ENCODE assay signal across 28 cellular contexts in genomic region chr4:152488246-152488645, GRCh38. TPM values are rescaled to one million over a fixed set of nuclear protein-coding genes. Genes with fewer than 3 reads are reported as not detected.
DNase-seq lines count a peak whose midpoint lies in the region; ATAC-seq, FAIRE-seq and TF ChIP-seq lines count a peak whose summit lies in the region.
"Had no signal": no experiment of that assay in that cellular context is flagged by ENCODE, and none has a peak within 500 bp of the region (broad histone marks: within the 10 kb centered on the region; RNA-seq: fewer than 3 reads in every experiment).

No MANE protein-coding gene starts in this region.

- H3F3A ChIP-seq in PC-9 (ENCODE audit: insufficient read depth, low read depth) = no peaks in the 10 kb centered on the region

- TF ChIP-seq CTCF in HepG2 (CRISPR knock-in tag; IDR thresholded peaks at IDR 0.05) = no peak
- TF ChIP-seq CTCF in right lobe of liver (IDR thresholded peaks at IDR 0.05) = no peak
- no peak for TF ChIP-seq CTCF in pancreas (IDR thresholded peaks at IDR 0.05)
- no peak for TF ChIP-seq CTCF in glutamatergic neuron (IDR thresholded peaks at IDR 0.05; ENCODE audit: partially characterized antibody, unreplicated experiment)
- TF ChIP-seq CTCF in PC-9 (conservative IDR thresholded peaks at IDR 0.05) = no peak

- H3K4me1 ChIP-seq in HepG2 (ENCODE audit: insufficient read depth, low read length) (peaks cover 60% of the 10 kb centered on the region), right lobe of liver (peaks cover 0 to 25% (median 2%) of the 10 kb centered on the region in 4 donors), pancreas (peaks cover 4 to 41% (median 36%) of the 10 kb centered on the region in 3 donors), PC-9 (replicated peaks; ENCODE audit: insufficient read depth) (no peaks in the 10 kb centered on the region)

- POLR2A ChIA-PET in HepG2 (lab: Yijun Ruan, JAX) = no interaction called here
- POLR2A ChIA-PET in PC-9 (lab: Charles Lee; ENCODE audit: unreplicated experiment) = no interaction called here

- H3K79me2 ChIP-seq in HepG2 (ENCODE audit: insufficient read depth, low read length) = peaks cover 66% of the 10 kb centered on the region
- H3K79me2 ChIP-seq in PC-9 (ENCODE audit: low read depth) = peaks cover 37% of the 10 kb centered on the region

- BruUV-seq in HepG2 (replicated peaks; lab: Mats Ljungman, UMichigan) (no TSS peak), PC-9 (replicated peaks; lab: Mats Ljungman, UMichigan) (no TSS peak)

- H4K20me1 ChIP-seq in HepG2 (ENCODE audit: insufficient read depth, low read length) = no peaks in the 10 kb centered on the region
- H4K20me1 ChIP-seq in PC-9 (ENCODE audit: insufficient read depth) = no peaks in the 10 kb centered on the region; the same call in 1 of the 2 replicates

- ATAC-seq in HepG2 (no peak), right lobe of liver (no peak), pancreas (no peak)
- ATAC-seq: GM23338 had no signal

- H3K36me3 ChIP-seq in HepG2 (replicated peaks in 1 of 2; ENCODE audit: control insufficient read depth in 1 of 2, insufficient read depth in 2 of 2, low read length in 2 of 2) (no peaks in the 10 kb centered on the region), right lobe of liver (no peaks in the 10 kb centered on the region), pancreas (no peaks in the 10 kb centered on the region), PC-9 (ENCODE audit: low read depth) (no peaks in the 10 kb centered on the region)
- H3K36me3 ChIP-seq: MG63, Peyer's patch had no signal

- H3K9me3 ChIP-seq in HepG2 (ENCODE audit: low read length) = no peaks in the 10 kb centered on the region
- no peaks in the 10 kb centered on the region for H3K9me3 ChIP-seq in right lobe of liver
- no peaks in the 10 kb centered on the region for H3K9me3 ChIP-seq in pancreas
- H3K9me3 ChIP-seq in PC-9 (ENCODE audit: insufficient read depth, low read depth) = no peaks in the 10 kb centered on the region
- H3K9me3 ChIP-seq: BLaER1, MG63, Peyer's patch, SK-N-SH had no signal

- in situ Hi-C loops in HepG2 (cut with HindIII; ENCODE audit: extremely low pct_ligation_motif_present, low pct_unique_long_range_greater_than_20kb) = no loop called here

- H3K27ac Mint-ChIP-seq in glutamatergic neuron (ENCODE audit: unreplicated experiment) = no peak overlapping the region
- H3K27ac Mint-ChIP-seq: CD4-positive, alpha-beta T cell; GM23338; H9; HFFc6 had no signal

- WGBS in HepG2 (ENCODE audit: low lambda C conversion rate) = 92% methylated on average over 4 of the region's 4 CpGs
- WGBS in right lobe of liver (ENCODE audit: insufficient coverage, low coverage, low lambda C conversion rate, missing lambda C conversion rate) = 54% methylated on average over 4 of the region's 4 CpGs
- WGBS in pancreas, 2 donors = 82 to 89% methylated on average over 4 of the region's 4 CpGs

- TF ChIP-seq EP300 in HepG2 (IDR thresholded peaks at IDR 0.05; ENCODE audit: low read depth in 2 of 2, low read length in 2 of 2) (no peak), HepG2 (CRISPR knock-in tag; IDR thresholded peaks at IDR 0.05; ENCODE audit: borderline replicate concordance) (no peak)

- H3K27me3 ChIP-seq in HepG2 (ENCODE audit: control insufficient read depth in 1 of 2, insufficient read depth in 2 of 2, low read length in 2 of 2) (no peaks in the 10 kb centered on the region), right lobe of liver (no peaks in the 10 kb centered on the region), pancreas (no peaks in the 10 kb centered on the region), PC-9 (ENCODE audit: insufficient read depth, low read depth) (no peaks in the 10 kb centered on the region)
- H3K27me3 ChIP-seq: BLaER1, MG63, Peyer's patch had no signal

- TF ChIP-seq POLR2A in HepG2 (IDR thresholded peaks at IDR 0.05; ENCODE audit: insufficient read depth in 1 of 2, low read depth in 2 of 2, low read length in 2 of 2) (no peak), right lobe of liver (IDR thresholded peaks at IDR 0.05) (no peak)

- DNase-seq in HepG2 (ENCODE audit: low spot score) = no peak
- DNase-seq in right lobe of liver = no peak
- peak; percentile 91 for DNase-seq in foreskin melanocyte
- DNase-seq in pancreas = no peak
- DNase-seq in glutamatergic neuron = no peak
- no peak for DNase-seq in NCI-H748 (lab: John Stamatoyannopoulos, UW; ENCODE audit: unreplicated experiment)
- DNase-seq in PC-9 = no peak
- DNase-seq: 8988T; CD4-positive, alpha-beta T cell; COR-L47; DMS53; H9; HFFc6; KBM-7; MG63; NCI-H1105 treated with DMSO at 0.1 percent for 48 hours; NCI-H146; NCI-H1930; NCI-H2107; NCI-H446; NCI-H524 treated with DMSO at 0.1 percent for 48 hours; Peyer's patch; SHP77 treated with DMSO at 0.1 percent for 48 hours; SK-N-SH had no signal

- CTCF ChIA-PET in HepG2 (lab: Yijun Ruan, JAX; ENCODE audit: low intra/inter-chr PET ratio, low total read pairs) = no interaction called here
- CTCF ChIA-PET in PC-9 (lab: Charles Lee) = no interaction called here

- intact Hi-C loops in HepG2 (cut with micrococcal nuclease; ENCODE audit: unreplicated experiment) (loop anchor here (5.0 to 10.0 kb wide), 2 partner anchors 36 to 47 kb away; partner anchors contain the start of gene FBXW7), right lobe of liver (cut with DNase I) (no loop called here), pancreas (cut with DNase I) (no loop called here), PC-9 (cut with micrococcal nuclease; ENCODE audit: unreplicated experiment) (no loop called here)

- H3K4me3 Mint-ChIP-seq in glutamatergic neuron (ENCODE audit: unreplicated experiment) = no peak overlapping the region
- H3K4me3 Mint-ChIP-seq: CD4-positive, alpha-beta T cell; GM23338; H9; HFFc6 had no signal

- H3K4me3 ChIP-seq in HepG2 (replicated peaks in 1 of 3; ENCODE audit: insufficient read depth in 1 of 3, low read depth in 2 of 3, low read length in 3 of 3) (no peak overlapping the region), right lobe of liver (no peak overlapping the region), pancreas (no peak overlapping the region), PC-9 (no peak overlapping the region)
- H3K4me3 ChIP-seq: BLaER1, GM23338, MG63, Peyer's patch had no signal

- H3K4me2 ChIP-seq in HepG2 (ENCODE audit: low read depth, low read length) (no peak overlapping the region), PC-9 (no peak overlapping the region)
- H3K4me2 ChIP-seq: BLaER1, GM23338, SK-N-SH had no signal

- H3K27me3 Mint-ChIP-seq in glutamatergic neuron (ENCODE audit: unreplicated experiment) = no peaks in the 10 kb centered on the region
- H3K27me3 Mint-ChIP-seq: CD4-positive, alpha-beta T cell had no signal

- peaks cover 10% of the 10 kb centered on the region for H3K4me1 Mint-ChIP-seq in glutamatergic neuron (ENCODE audit: low read depth, unreplicated experiment)
- H3K4me1 Mint-ChIP-seq: H9 had no signal

- no peak overlapping the region for H2AFZ ChIP-seq in HepG2 (ENCODE audit: low read length)
- no peak overlapping the region for H2AFZ ChIP-seq in PC-9
- H2AFZ ChIP-seq: GM23338 had no signal

- no peaks in the 10 kb centered on the region for H3K9me2 ChIP-seq in PC-9 (ENCODE audit: insufficient read depth)
- H3K9me2 ChIP-seq: SK-N-SH had no signal

- no peak for FAIRE-seq in HepG2 (lab: Jason Lieb, UNC)
- FAIRE-seq in pancreas (lab: Jason Lieb, UNC) = peak; percentile 81
- FAIRE-seq: GM18507, HTR-8/SVneo had no signal

- H3K9me3 Mint-ChIP-seq in glutamatergic neuron (ENCODE audit: unreplicated experiment) = peaks cover 2% of the 10 kb centered on the region
- H3K9me3 Mint-ChIP-seq: CD4-positive, alpha-beta T cell; GM23338; H9; HFFc6 had no signal

- no peak overlapping the region for H3K9ac ChIP-seq in HepG2 (ENCODE audit: insufficient read depth, low read depth, low read length)
- H3K9ac ChIP-seq: BLaER1, SK-N-SH had no signal

- H3K27ac ChIP-seq in HepG2 (ENCODE audit: extremely low read length, insufficient read depth, low read length) = peak overlapping the region; percentile 92
- H3K27ac ChIP-seq in right lobe of liver = peak overlapping the region in 1 of 3 donors; percentile 16
- no peak overlapping the region for H3K27ac ChIP-seq in pancreas
- H3K27ac ChIP-seq in PC-9 = no peak overlapping the region
- H3K27ac ChIP-seq: BLaER1, Peyer's patch had no signal

- TF ChIP-seq RAD21 in HepG2 (CRISPR knock-in tag; IDR thresholded peaks at IDR 0.05) = no peak

- no peaks in the 10 kb centered on the region for H3K36me3 Mint-ChIP-seq in glutamatergic neuron (ENCODE audit: unreplicated experiment)

TF ChIP-seq in HepG2, 621 proteins besides CTCF, POLR2A, EP300 and RAD21 (continues in another document):
- no peak for TF ChIP-seq FOXJ3 (CRISPR knock-in tag; IDR thresholded peaks at IDR 0.05; ENCODE audit: borderline replicate concordance)
- no peak for TF ChIP-seq ZNF496 (CRISPR knock-in tag; IDR thresholded peaks at IDR 0.05; ENCODE audit: insufficient replicate concordance)
- no peak for TF ChIP-seq ZNF24 (IDR thresholded peaks at IDR 0.05)

RNA-seq across cellular contexts. Expression of gene FBXW7, which starts 47.6 kb away (rescaled TPM):
- total RNA-seq in HepG2 (2016; rRNA removed; fragmentation: Illumina TruSeq; extraction: Trizol) = 21.7 and 40.9 TPM in 2 replicates
- total RNA-seq in HepG2 (2016; cell fraction: cytosol; rRNA removed; fragmentation: Illumina TruSeq; extraction: Trizol; ENCODE audit: low read depth) = 390 and 448 TPM in 2 replicates
- total RNA-seq in HepG2 (2016; cell fraction: insoluble cytoplasmic fraction; rRNA removed; fragmentation: Illumina TruSeq; extraction: Trizol) = 20.3 and 39.8 TPM in 2 replicates
- 97.2 and 111 TPM in 2 replicates for total RNA-seq in HepG2 (2016; cell fraction: membrane; rRNA removed; fragmentation: Illumina TruSeq; extraction: Trizol)
- total RNA-seq in HepG2 (2016; cell fraction: nucleus; rRNA removed; fragmentation: Illumina TruSeq; extraction: Trizol) = 53.9 and 55.5 TPM in 2 replicates
- 5.0 and 5.9 TPM in 2 replicates for polyA plus RNA-seq in HepG2 (2011; rRNA removed)
- polyA plus RNA-seq in HepG2 (2011; cell fraction: cytosol; rRNA removed) = 2.2 and 4.6 TPM in 2 replicates
- polyA plus RNA-seq in HepG2 (2011; cell fraction: nucleus; rRNA removed) = 9.7 and 13.6 TPM in 2 replicates
- 11.4 and 16.7 TPM in 2 replicates for polyA plus RNA-seq in HepG2 (2012)
- polyA plus RNA-seq in HepG2 (2016; cell fraction: cytosol; fragmentation: Illumina TruSeq; extraction: Trizol; ENCODE audit: low read depth) = 0.57 and 0.69 TPM in 2 replicates
- 7.5 and 10.8 TPM in 2 replicates for polyA plus RNA-seq in HepG2 (2016; cell fraction: insoluble cytoplasmic fraction; fragmentation: Illumina TruSeq; extraction: Trizol; ENCODE audit: low read depth)
- 1.5 TPM in 2 replicates for polyA plus RNA-seq in HepG2 (2016; cell fraction: membrane; fragmentation: Illumina TruSeq; extraction: Trizol; ENCODE audit: low read depth)
- polyA plus RNA-seq in HepG2 (2016; cell fraction: nucleus; fragmentation: Illumina TruSeq; extraction: Trizol; ENCODE audit: insufficient read depth, low read depth) = 24.1 and 28.3 TPM in 2 replicates
- polyA minus RNA-seq in HepG2 (2011; rRNA and poly(A)+ RNA removed; ENCODE audit: low replicate concordance) = 8.0 and 9.7 TPM in 2 replicates
- polyA minus RNA-seq in HepG2 (2011; cell fraction: cytosol; rRNA and poly(A)+ RNA removed) = 8.8 and 18.1 TPM in 2 replicates
- 85.0 and 102 TPM in 2 replicates for polyA minus RNA-seq in HepG2 (2011; cell fraction: nucleus; rRNA and poly(A)+ RNA removed)
- total RNA-seq in right lobe of liver = 10 to 100 TPM; 12.9 to 25.5 (median 17.6) TPM
- total RNA-seq in pancreas = 10 to 100 TPM; 11.8 to 30.1 (median 20.5) TPM
- polyA plus RNA-seq in pancreas = 10 to 100 TPM; 10.1 to 18.1 TPM
- total RNA-seq in glutamatergic neuron (ENCODE audit: unreplicated experiment) = 57.5 TPM
- total RNA-seq in PC-9 (2021) = 28.0 and 30.2 TPM in 2 replicates
